In the genomic region with DNA sequence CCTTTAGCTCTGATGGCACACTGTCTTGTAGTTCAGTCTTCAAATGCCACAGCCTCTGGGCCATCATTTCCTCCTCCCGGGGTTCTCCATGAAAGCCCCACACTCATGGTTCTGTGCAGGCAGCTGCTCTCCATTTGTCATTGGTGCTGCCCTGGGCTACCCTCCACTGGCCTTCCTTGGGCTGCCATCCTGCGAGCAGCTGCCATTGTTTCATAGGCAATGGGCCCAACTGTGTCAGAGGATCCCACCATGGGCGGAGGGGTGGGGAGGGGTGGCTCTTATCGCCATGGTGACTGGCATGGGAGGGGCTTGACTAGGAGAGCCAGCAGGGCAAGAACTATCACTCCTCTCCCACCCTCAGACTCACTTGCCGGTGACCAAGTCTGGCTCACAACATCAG, we compare ENCODE assay signal across 22 cellular contexts. TPM values are rescaled to one million over a fixed set of nuclear protein-coding genes. Genes with fewer than 3 reads are reported as not detected.
A peak's percentile ranks its signal among the peaks of the same experiment; 100 is the strongest.
DNase-seq lines count a peak whose midpoint lies in the region; ATAC-seq and TF ChIP-seq lines count a peak whose summit lies in the region.
"Had no signal": no experiment of that assay in that cellular context is flagged by ENCODE, and none has a peak within 500 bp of the region (broad histone marks: within the 10 kb centered on the region; RNA-seq: fewer than 3 reads in every experiment).

No MANE protein-coding gene starts in this region.

- no peaks in the 10 kb centered on the region for H3K9me3 Mint-ChIP-seq in natural killer cell treated with Interleukin-12 subunit alpha and Interleukin-12 subunit beta and Interleukin-15 and Interleukin-18, amount 100 ng/mL, for 72 hours
- H3K9me3 Mint-ChIP-seq in natural killer cell (no peaks in the 10 kb centered on the region), neural progenitor cell (peaks cover 11% of the 10 kb centered on the region)

- no peak for TF ChIP-seq EP300 in stomach (IDR thresholded peaks at IDR 0.05)

- H3K4me3 Mint-ChIP-seq in natural killer cell treated with Interleukin-12 subunit alpha and Interleukin-12 subunit beta and Interleukin-15 and Interleukin-18, amount 100 ng/mL, for 72 hours = no peak overlapping the region
- no peak overlapping the region for H3K4me3 Mint-ChIP-seq in natural killer cell
- H3K4me3 Mint-ChIP-seq in neural progenitor cell = no peak overlapping the region

- ATAC-seq in natural killer cell treated with Interleukin-12 subunit alpha and Interleukin-12 subunit beta and Interleukin-15 and Interleukin-18, amount 100 ng/mL, for 72 hours = peak; percentile 43
- ATAC-seq in natural killer cell = no peak
- ATAC-seq: HCT116, Right ventricle myocardium inferior had no signal

- H2AFZ ChIP-seq in neural progenitor cell (replicated peaks) (peak overlapping the region; percentile 53), hepatocyte (no peak overlapping the region)
- H2AFZ ChIP-seq: PC-9 had no signal

- TF ChIP-seq POLR2A in stomach (IDR thresholded peaks at IDR 0.05) = no peak

- H3F3A ChIP-seq in neural progenitor cell (ENCODE audit: low read depth) = no peaks in the 10 kb centered on the region

- intact Hi-C loops in natural killer cell (cut with micrococcal nuclease) = no loop called here
- intact Hi-C loops in tibial artery (cut with DNase I; ENCODE audit: low total_unique reads) = no loop called here
- intact Hi-C loops in stomach (cut with DNase I; ENCODE audit: low total_unique reads) = no loop called here

- no peaks in the 10 kb centered on the region for H3K27me3 ChIP-seq in neural progenitor cell
- H3K27me3 ChIP-seq in tibial artery = no peaks in the 10 kb centered on the region
- H3K27me3 ChIP-seq in hepatocyte = no peaks in the 10 kb centered on the region
- H3K27me3 ChIP-seq in stomach = no peaks in the 10 kb centered on the region
- H3K27me3 ChIP-seq: SJCRH30 had no signal

- TF ChIP-seq CTCF in natural killer cell (IDR thresholded peaks at IDR 0.05) (no peak), neural progenitor cell (IDR thresholded peaks at IDR 0.05) (no peak), tibial artery (IDR thresholded peaks at IDR 0.05) (no peak), hepatocyte (IDR thresholded peaks at IDR 0.05; ENCODE audit: poor library complexity) (no peak), stomach (IDR thresholded peaks at IDR 0.05) (no peak)

- H4K20me1 ChIP-seq in neural progenitor cell (ENCODE audit: low read depth) (no peaks in the 10 kb centered on the region), hepatocyte (ENCODE audit: insufficient read depth, poor library complexity, severe bottlenecking) (no peaks in the 10 kb centered on the region)

- peaks cover 0 to 5% of the 10 kb centered on the region in 2 donors for H3K27me3 Mint-ChIP-seq in natural killer cell treated with Interleukin-12 subunit alpha and Interleukin-12 subunit beta and Interleukin-15 and Interleukin-18, amount 100 ng/mL, for 72 hours
- H3K27me3 Mint-ChIP-seq in natural killer cell (ENCODE audit: low read depth in 2 of 2) = peaks cover 0 to 8% of the 10 kb centered on the region in 2 donors
- H3K27me3 Mint-ChIP-seq in neural progenitor cell (ENCODE audit: insufficient read depth, low read depth) = peaks cover 10% of the 10 kb centered on the region

- no peak overlapping the region for H3K27ac Mint-ChIP-seq in natural killer cell treated with Interleukin-12 subunit alpha and Interleukin-12 subunit beta and Interleukin-15 and Interleukin-18, amount 100 ng/mL, for 72 hours
- H3K27ac Mint-ChIP-seq in natural killer cell = no peak overlapping the region
- H3K27ac Mint-ChIP-seq in neural progenitor cell = no peak overlapping the region

- H3K9me3 ChIP-seq in neural progenitor cell (ENCODE audit: low read depth) (peaks cover 6% of the 10 kb centered on the region), tibial artery (peaks cover 0 to 2% (median 0%) of the 10 kb centered on the region in 3 donors), hepatocyte (ENCODE audit: low read depth) (no peaks in the 10 kb centered on the region), stomach (no peaks in the 10 kb centered on the region)
- H3K9me3 ChIP-seq: SJCRH30 had no signal

- no peaks in the 10 kb centered on the region for H3K79me2 ChIP-seq in neural progenitor cell (ENCODE audit: low read depth)
- H3K79me2 ChIP-seq in hepatocyte = no peaks in the 10 kb centered on the region

- 88% methylated on average over 5 of the region's 5 CpGs for WGBS in hepatocyte (ENCODE audit: low lambda C conversion rate, missing lambda C conversion rate)
- WGBS in stomach, 5 donors = 56 to 73% (median 71%) methylated on average over 4 to 5 of the region's 5 CpGs

- H3K36me3 ChIP-seq in neural progenitor cell = no peaks in the 10 kb centered on the region
- no peaks in the 10 kb centered on the region for H3K36me3 ChIP-seq in tibial artery
- no peaks in the 10 kb centered on the region for H3K36me3 ChIP-seq in hepatocyte (replicated peaks; ENCODE audit: insufficient read depth, low read depth)
- no peaks in the 10 kb centered on the region for H3K36me3 ChIP-seq in stomach
- H3K36me3 ChIP-seq: SJCRH30 had no signal

- no peak for DNase-seq in natural killer cell treated with Interleukin-12 subunit alpha and Interleukin-12 subunit beta and Interleukin-15 and Interleukin-18, amount 100 ng/mL, for 72 hours (ENCODE audit: low spot score)
- DNase-seq in natural killer cell (no peak), iPS-NIHi11 (ENCODE audit: low spot score) (peak; percentile 53), neural progenitor cell (ENCODE audit: low spot score) (peak; percentile 72), tibial artery (no peak), NCI-H2029 treated with DMSO at 0.1 percent for 48 hours (lab: John Stamatoyannopoulos, UW) (no peak), hepatocyte (ENCODE audit: low spot score) (no peak), stomach (no peak)
- DNase-seq: 8988T, DMS153, DND-41, NCI-H1048, NCI-H1417, NCI-H1694, NCI-H2081, NCI-H2227 treated with DMSO at 0.1 percent for 48 hours, NCI-H526 treated with DMSO at 0.1 percent for 48 hours, PC-9 had no signal

- peaks cover 7% of the 10 kb centered on the region for H3K4me1 ChIP-seq in neural progenitor cell
- peaks cover 0 to 12% (median 0%) of the 10 kb centered on the region in 4 donors for H3K4me1 ChIP-seq in tibial artery
- no peaks in the 10 kb centered on the region for H3K4me1 ChIP-seq in hepatocyte (ENCODE audit: insufficient read depth)
- no peaks in the 10 kb centered on the region for H3K4me1 ChIP-seq in stomach
- H3K4me1 ChIP-seq: SJCRH30 had no signal

- H3K4me1 Mint-ChIP-seq in natural killer cell treated with Interleukin-12 subunit alpha and Interleukin-12 subunit beta and Interleukin-15 and Interleukin-18, amount 100 ng/mL, for 72 hours (ENCODE audit: low read depth in 2 of 2) = no peaks in the 10 kb centered on the region
- H3K4me1 Mint-ChIP-seq in natural killer cell (no peaks in the 10 kb centered on the region), neural progenitor cell (peaks cover 22% of the 10 kb centered on the region)

- no peaks in the 10 kb centered on the region for H3K36me3 Mint-ChIP-seq in natural killer cell treated with Interleukin-12 subunit alpha and Interleukin-12 subunit beta and Interleukin-15 and Interleukin-18, amount 100 ng/mL, for 72 hours
- no peaks in the 10 kb centered on the region for H3K36me3 Mint-ChIP-seq in natural killer cell
- H3K36me3 Mint-ChIP-seq in neural progenitor cell = no peaks in the 10 kb centered on the region

- H3K4me3 ChIP-seq in neural progenitor cell (no peak overlapping the region), tibial artery (no peak overlapping the region), hepatocyte (no peak overlapping the region), stomach (no peak overlapping the region)
- H3K4me3 ChIP-seq: PC-9, SJCRH30 had no signal

- no peak overlapping the region for H3K4me2 ChIP-seq in neural progenitor cell
- no peak overlapping the region for H3K4me2 ChIP-seq in hepatocyte
- H3K4me2 ChIP-seq: PC-9 had no signal

- no peaks in the 10 kb centered on the region for H3K9me2 ChIP-seq in hepatocyte (replicated peaks; ENCODE audit: insufficient read depth)

- H3K27ac ChIP-seq in neural progenitor cell = no peak overlapping the region
- H3K27ac ChIP-seq in tibial artery = no peak overlapping the region
- no peak overlapping the region for H3K27ac ChIP-seq in hepatocyte
- no peak overlapping the region for H3K27ac ChIP-seq in stomach
- H3K27ac ChIP-seq: HL-60, PC-9, SJCRH30 had no signal

- no peak overlapping the region for H3K9ac ChIP-seq in neural progenitor cell

RNA-seq across cellular contexts. Expression of gene BRD7, which starts 38.6 kb away (rescaled TPM):
- 10 to 100 TPM; 64.1 to 91.4 TPM for total RNA-seq in natural killer cell treated with Interleukin-12 subunit alpha and Interleukin-12 subunit beta and Interleukin-15 and Interleukin-18, amount 100 ng/mL, for 72 hours
- total RNA-seq in natural killer cell = 100 to 1,000 TPM in 1 of 3 donors, 10 to 100 TPM in 2; 89.2 to 118 (median 94.9) TPM
- total RNA-seq in neural progenitor cell (ENCODE audit: low replicate concordance) = 112 and 164 TPM in 2 replicates
- 51.3 and 53.7 TPM in 2 replicates for total RNA-seq in hepatocyte
- polyA plus RNA-seq in hepatocyte = 51.2 and 58.4 TPM in 2 replicates
- 10 to 100 TPM in 4 of 5 donors, 1 to 10 TPM in 1; 9.3 to 71.8 (median 25.0) TPM for total RNA-seq in stomach
- polyA plus RNA-seq in stomach = 10 to 100 TPM; 35.0 to 65.8 (median 52.3) TPM

Comparison
In these comparisons a context has a peak if more than half of its experiments do, and no peak if none do; other contexts are left out.
1. ATAC-seq: peak in natural killer cell treated with Interleukin-12 subunit alpha and Interleukin-12 subunit beta and Interleukin-15 and Interleukin-18, amount 100 ng/mL, for 72 hours (2 of 2); none in natural killer cell (0 of 3).
2. DNase-seq: peak in iPS-NIHi11 (single experiment) and neural progenitor cell (single experiment); none in natural killer cell treated with Interleukin-12 subunit alpha and Interleukin-12 subunit beta and Interleukin-15 and Interleukin-18, amount 100 ng/mL, for 72 hours (single experiment), natural killer cell (single experiment), tibial artery (0 of 2), NCI-H2029 treated with DMSO at 0.1 percent for 48 hours (single experiment), hepatocyte (single experiment) and stomach (single experiment).